Comparison of ENCODE assay signal across 15 cellular contexts in the genomic region with DNA sequence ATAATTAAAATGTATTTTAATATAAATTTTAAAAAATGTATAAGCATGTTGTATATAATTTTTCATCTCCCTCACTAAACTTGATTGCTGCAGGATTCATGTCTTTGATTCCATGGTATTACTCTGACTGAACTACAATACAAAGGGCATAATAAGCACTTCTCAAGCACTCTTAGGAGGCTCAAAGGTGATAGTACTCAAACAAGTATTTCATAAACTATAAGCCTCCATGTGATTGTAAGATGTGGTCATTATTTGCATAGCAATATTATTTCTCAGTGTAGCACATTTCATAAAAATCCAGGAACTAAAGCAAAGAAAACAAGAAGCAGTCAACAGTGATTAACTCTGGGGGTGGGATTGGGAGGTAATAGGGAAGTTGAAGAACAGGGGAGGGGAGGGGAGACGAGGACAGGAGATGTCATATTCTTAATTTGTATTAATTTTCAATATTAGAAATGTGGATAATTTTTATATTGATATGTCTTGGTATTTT.
DNase-seq lines count a peak whose midpoint lies in the region; ATAC-seq, FAIRE-seq and TF ChIP-seq lines count a peak whose summit lies in the region.
"Had no signal": no experiment of that assay in that cellular context is flagged by ENCODE, and none has a peak within 500 bp of the region (broad histone marks: within the 10 kb centered on the region; RNA-seq: fewer than 3 reads in every experiment).

No MANE protein-coding gene starts in this region.

- CTCF ChIA-PET in HepG2 (lab: Yijun Ruan, JAX; ENCODE audit: low intra/inter-chr PET ratio, low total read pairs), result no interaction called here
- CTCF ChIA-PET in WTC11 (lab: Charles Lee), result no interaction called here

- H3K27ac Mint-ChIP-seq in WTC11 (no peak overlapping the region), CD14-positive monocyte (no peak overlapping the region)

- peaks cover 62% of the 10 kb centered on the region for H3K4me1 ChIP-seq in HepG2 (ENCODE audit: insufficient read depth, low read length)
- peaks cover 0 to 8% (median 3%) of the 10 kb centered on the region in 4 donors for H3K4me1 ChIP-seq in right lobe of liver
- H3K4me1 ChIP-seq in lower lobe of right lung, result no peaks in the 10 kb centered on the region
- no peaks in the 10 kb centered on the region for H3K4me1 ChIP-seq in tibial nerve
- H3K4me1 ChIP-seq: SJCRH30 had no signal

- intact Hi-C loops in HepG2 (cut with micrococcal nuclease; ENCODE audit: unreplicated experiment) (loop anchor here (2.0 to 10.0 kb wide), 2 partner anchors 146 to 230 kb away; no protein-coding TSS in a partner anchor), right lobe of liver (cut with DNase I) (no loop called here), lower lobe of right lung (cut with DNase I) (loop anchor here (10.0 kb wide), 1 partner anchor 270 kb away; a partner anchor contains a TSS), CD14-positive monocyte (cut with micrococcal nuclease) (no loop called here)

- no peaks in the 10 kb centered on the region for H3K79me2 ChIP-seq in HepG2 (ENCODE audit: insufficient read depth, low read length)

- 97% methylated on average over 1 of the region's 1 CpG for WGBS in HepG2 (ENCODE audit: low lambda C conversion rate)
- WGBS in right lobe of liver (ENCODE audit: insufficient coverage, low coverage, low lambda C conversion rate, missing lambda C conversion rate), result 67% methylated on average over 1 of the region's 1 CpG
- WGBS in tibial nerve, 2 donors, result 73 to 83% methylated on average over 1 of the region's 1 CpG

- no peak overlapping the region for H3K4me3 Mint-ChIP-seq in WTC11
- no peak overlapping the region for H3K4me3 Mint-ChIP-seq in CD14-positive monocyte

- peak overlapping the region; percentile 30; the same call in 1 of the 2 replicates for H3K9ac ChIP-seq in HepG2 (ENCODE audit: insufficient read depth, low read depth, low read length)
- H3K9ac ChIP-seq: BLaER1 had no signal

- DNase-seq in HepG2 (ENCODE audit: low spot score), result peak; percentile 9
- DNase-seq in right lobe of liver, result no peak
- no peak for DNase-seq in WTC11 (ENCODE audit: low spot score)
- DNase-seq in lower lobe of right lung, result no peak
- no peak for DNase-seq in tibial nerve (ENCODE audit: low spot score in 2 of 2)
- no peak for DNase-seq in NCI-H345 (lab: John Stamatoyannopoulos, UW)
- DNase-seq in activated CD4-positive, CD25-positive, alpha-beta regulatory T cell (lab: John Stamatoyannopoulos, UW), result no peak
- no peak for DNase-seq in CD14-positive monocyte (ENCODE audit: low spot score)
- DNase-seq: CD8-positive, alpha-beta memory T cell; GOT3; NCI-H1092 treated with DMSO at 0.1 percent for 48 hours; NCI-H2227 treated with DMSO at 0.1 percent for 48 hours; SJCRH30 had no signal

- no peak overlapping the region for H3K4me3 ChIP-seq in HepG2 (replicated peaks in 1 of 3; ENCODE audit: insufficient read depth in 1 of 3, low read depth in 2 of 3, low read length in 3 of 3)
- H3K4me3 ChIP-seq in right lobe of liver, result no peak overlapping the region
- H3K4me3 ChIP-seq in lower lobe of right lung, result no peak overlapping the region
- no peak overlapping the region for H3K4me3 ChIP-seq in tibial nerve
- H3K4me3 ChIP-seq: BLaER1, SJCRH30 had no signal

- no peaks in the 10 kb centered on the region for H4K20me1 ChIP-seq in HepG2 (ENCODE audit: insufficient read depth, low read length)
- H4K20me1 ChIP-seq: BLaER1 had no signal

- H3K27me3 ChIP-seq in HepG2 (ENCODE audit: control insufficient read depth in 1 of 2, insufficient read depth in 2 of 2, low read length in 2 of 2) (no peaks in the 10 kb centered on the region), right lobe of liver (no peaks in the 10 kb centered on the region), lower lobe of right lung (ENCODE audit: low read depth) (no peaks in the 10 kb centered on the region), tibial nerve (no peaks in the 10 kb centered on the region)
- H3K27me3 ChIP-seq: BLaER1, SJCRH30 had no signal

- H3K4me1 Mint-ChIP-seq in WTC11 (peaks cover 24% of the 10 kb centered on the region), CD14-positive monocyte (no peaks in the 10 kb centered on the region)

- in situ Hi-C loops in HepG2 (cut with HindIII; ENCODE audit: extremely low pct_ligation_motif_present, low pct_unique_long_range_greater_than_20kb), result no loop called here

- TF ChIP-seq CTCF in HepG2 (CRISPR knock-in tag; IDR thresholded peaks at IDR 0.05), result no peak
- TF ChIP-seq CTCF in right lobe of liver (IDR thresholded peaks at IDR 0.05), result no peak
- TF ChIP-seq CTCF in WTC11 (IDR thresholded peaks at IDR 0.05), result no peak
- no peak for TF ChIP-seq CTCF in lower lobe of right lung (IDR thresholded peaks at IDR 0.05)
- TF ChIP-seq CTCF in tibial nerve (IDR thresholded peaks at IDR 0.05), result no peak
- TF ChIP-seq CTCF in CD14-positive monocyte (IDR thresholded peaks at IDR 0.05), result no peak

- BruUV-seq in HepG2 (replicated peaks; lab: Mats Ljungman, UMichigan), result no TSS peak

- H3K9me3 ChIP-seq in HepG2 (ENCODE audit: low read length) (no peaks in the 10 kb centered on the region), right lobe of liver (no peaks in the 10 kb centered on the region), lower lobe of right lung (no peaks in the 10 kb centered on the region), tibial nerve (no peaks in the 10 kb centered on the region)
- H3K9me3 ChIP-seq: SJCRH30 had no signal

- H3K27ac ChIP-seq in HepG2 (ENCODE audit: extremely low read length, insufficient read depth, low read length), result peak overlapping the region; percentile 53
- H3K27ac ChIP-seq in right lobe of liver, result no peak overlapping the region
- H3K27ac ChIP-seq in lower lobe of right lung, result no peak overlapping the region
- H3K27ac ChIP-seq in tibial nerve, result no peak overlapping the region
- H3K27ac ChIP-seq: BLaER1, SJCRH30 had no signal

- no peak for TF ChIP-seq RAD21 in HepG2 (CRISPR knock-in tag; IDR thresholded peaks at IDR 0.05)

- no peak for TF ChIP-seq EP300 in HepG2 (IDR thresholded peaks at IDR 0.05; ENCODE audit: low read depth in 2 of 2, low read length in 2 of 2)
- TF ChIP-seq EP300 in HepG2 (CRISPR knock-in tag; IDR thresholded peaks at IDR 0.05; ENCODE audit: borderline replicate concordance), result no peak
- no peak for TF ChIP-seq EP300 in tibial nerve (IDR thresholded peaks at IDR 0.05)

- ATAC-seq in HepG2, result no peak
- no peak for ATAC-seq in right lobe of liver
- no peak for ATAC-seq in WTC11
- ATAC-seq in lower lobe of right lung, result peak; percentile 65 to 82
- ATAC-seq: HCT116 had no signal

- no peak for FAIRE-seq in HepG2 (lab: Jason Lieb, UNC)

- H3K9me3 Mint-ChIP-seq in WTC11, result peaks cover 16% of the 10 kb centered on the region
- peaks cover 6 to 9% (median 6%) of the 10 kb centered on the region in 7 donors for H3K9me3 Mint-ChIP-seq in CD14-positive monocyte
- H3K9me3 Mint-ChIP-seq: CD8-positive, alpha-beta memory T cell had no signal

- no peaks in the 10 kb centered on the region for H3K27me3 Mint-ChIP-seq in WTC11 (ENCODE audit: low read depth)
- H3K27me3 Mint-ChIP-seq in CD14-positive monocyte (ENCODE audit: low read depth in 3 of 3), result peaks cover 0 to 3% (median 0%) of the 10 kb centered on the region in 3 donors
- H3K27me3 Mint-ChIP-seq: CD8-positive, alpha-beta memory T cell had no signal

- peak overlapping the region; percentile 35; the same call in 1 of the 2 replicates for H3K4me2 ChIP-seq in HepG2 (ENCODE audit: low read depth, low read length)
- H3K4me2 ChIP-seq: BLaER1 had no signal

- no peak overlapping the region for H2AFZ ChIP-seq in HepG2 (ENCODE audit: low read length)

- H3K36me3 Mint-ChIP-seq in WTC11 (peaks cover 5% of the 10 kb centered on the region), CD14-positive monocyte (no peaks in the 10 kb centered on the region)
- H3K36me3 Mint-ChIP-seq: CD8-positive, alpha-beta memory T cell had no signal

- POLR2A ChIA-PET in HepG2 (lab: Yijun Ruan, JAX), result interaction anchor here (0.6 to 2.0 kb wide), 2 partner anchors 95 to 146 kb away, joined by 3 to 22 read pairs; no protein-coding TSS in a partner anchor
- POLR2A ChIA-PET in WTC11 (lab: Charles Lee), result no interaction called here

- H3K36me3 ChIP-seq in HepG2 (replicated peaks in 1 of 2; ENCODE audit: control insufficient read depth in 1 of 2, insufficient read depth in 2 of 2, low read length in 2 of 2) (no peaks in the 10 kb centered on the region), right lobe of liver (no peaks in the 10 kb centered on the region), lower lobe of right lung (no peaks in the 10 kb centered on the region), tibial nerve (no peaks in the 10 kb centered on the region)
- H3K36me3 ChIP-seq: BLaER1, SJCRH30 had no signal

- TF ChIP-seq POLR2A in HepG2 (IDR thresholded peaks at IDR 0.05; ENCODE audit: insufficient read depth in 1 of 2, low read depth in 2 of 2, low read length in 2 of 2) (no peak), right lobe of liver (IDR thresholded peaks at IDR 0.05) (no peak), tibial nerve (IDR thresholded peaks at IDR 0.05) (no peak)

TF ChIP-seq in HepG2, 621 proteins besides CTCF, POLR2A, EP300 and RAD21 (continues in another document):
- no peak for TF ChIP-seq ZNF33A (CRISPR knock-in tag; IDR thresholded peaks at IDR 0.05; ENCODE audit: borderline replicate concordance)
- TF ChIP-seq HOXA5 (CRISPR knock-in tag; IDR thresholded peaks at IDR 0.05), result no peak
- TF ChIP-seq HNRNPK (IDR thresholded peaks at IDR 0.05; ENCODE audit: low read depth, low read length, poor library complexity, severe bottlenecking), result peak; percentile 71
- no peak for TF ChIP-seq ZNF7 (CRISPR knock-in tag; IDR thresholded peaks at IDR 0.05)
- no peak for TF ChIP-seq NFE2 (CRISPR knock-in tag; IDR thresholded peaks at IDR 0.05)
- no peak for TF ChIP-seq GTF3A (CRISPR knock-in tag; conservative IDR thresholded peaks at IDR 0.05)

TF ChIP-seq in WTC11, 78 proteins besides CTCF, POLR2A, EP300 and RAD21:
- TF ChIP-seq, protein P1, sequence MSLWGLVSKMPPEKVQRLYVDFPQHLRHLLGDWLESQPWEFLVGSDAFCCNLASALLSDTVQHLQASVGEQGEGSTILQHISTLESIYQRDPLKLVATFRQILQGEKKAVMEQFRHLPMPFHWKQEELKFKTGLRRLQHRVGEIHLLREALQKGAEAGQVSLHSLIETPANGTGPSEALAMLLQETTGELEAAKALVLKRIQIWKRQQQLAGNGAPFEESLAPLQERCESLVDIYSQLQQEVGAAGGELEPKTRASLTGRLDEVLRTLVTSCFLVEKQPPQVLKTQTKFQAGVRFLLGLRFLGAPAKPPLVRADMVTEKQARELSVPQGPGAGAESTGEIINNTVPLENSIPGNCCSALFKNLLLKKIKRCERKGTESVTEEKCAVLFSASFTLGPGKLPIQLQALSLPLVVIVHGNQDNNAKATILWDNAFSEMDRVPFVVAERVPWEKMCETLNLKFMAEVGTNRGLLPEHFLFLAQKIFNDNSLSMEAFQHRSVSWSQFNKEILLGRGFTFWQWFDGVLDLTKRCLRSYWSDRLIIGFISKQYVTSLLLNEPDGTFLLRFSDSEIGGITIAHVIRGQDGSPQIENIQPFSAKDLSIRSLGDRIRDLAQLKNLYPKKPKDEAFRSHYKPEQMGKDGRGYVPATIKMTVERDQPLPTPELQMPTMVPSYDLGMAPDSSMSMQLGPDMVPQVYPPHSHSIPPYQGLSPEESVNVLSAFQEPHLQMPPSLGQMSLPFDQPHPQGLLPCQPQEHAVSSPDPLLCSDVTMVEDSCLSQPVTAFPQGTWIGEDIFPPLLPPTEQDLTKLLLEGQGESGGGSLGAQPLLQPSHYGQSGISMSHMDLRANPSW (CRISPR knock-in tag; conservative IDR thresholded peaks at IDR 0.05; ENCODE audit: low read depth), result no peak
- TF ChIP-seq HMGA2 (CRISPR knock-in tag; IDR thresholded peaks at IDR 0.05), result 0 out of 2 replicates have a peak, but pooled peaks have one; percentile 2

Comparison
In these comparisons a context has a peak if more than half of its experiments do, and no peak if none do; other contexts are left out.
1. intact Hi-C loops: an anchor here in HepG2 (2.0 to 10.0 kb wide) and lower lobe of right lung (10.0 kb wide); none called in right lobe of liver and CD14-positive monocyte.
2. ATAC-seq: peak in lower lobe of right lung (2 of 2); none in HepG2 (single experiment), right lobe of liver (0 of 4) and WTC11 (single experiment).